8 cellular contexts compared by ENCODE assay signal in genomic region chr1:193105821-193106177, GRCh38. TPM values are rescaled to one million over a fixed set of nuclear protein-coding genes. Genes with fewer than 3 reads are reported as not detected.
DNase-seq lines count a peak whose midpoint lies in the region; ATAC-seq lines count a peak whose summit lies in the region.

No MANE protein-coding gene starts in this region.

- no peak overlapping the region for H2AK5ac ChIP-seq in neuronal stem cell (ENCODE audit: low read depth, low read length)

- no peaks in the 10 kb centered on the region for H3K36me3 ChIP-seq in CD8-positive, alpha-beta memory T cell (ENCODE audit: insufficient read depth, low read length)
- no peaks in the 10 kb centered on the region for H3K36me3 ChIP-seq in neuronal stem cell (replicated peaks in 1 of 2; ENCODE audit: control insufficient read depth in 2 of 2, insufficient read depth in 2 of 2, low read length in 2 of 2)

- no peak overlapping the region for H2BK5ac ChIP-seq in neuronal stem cell (ENCODE audit: low read length)

- no peak overlapping the region for H4K8ac ChIP-seq in neuronal stem cell (ENCODE audit: low read depth, low read length)

- no peak overlapping the region for H3K18ac ChIP-seq in neuronal stem cell (ENCODE audit: low read length)

- CTCF ChIA-PET in CD8-positive, alpha-beta memory T cell (lab: Charles Lee), result interaction anchor here (0.7 kb wide), 1 partner anchor 20 kb away, joined by 3 read pairs; no protein-coding TSS in a partner anchor

- no peak overlapping the region for H2BK15ac ChIP-seq in neuronal stem cell (ENCODE audit: low read length)

- H3K9me3 Mint-ChIP-seq in CD8-positive, alpha-beta memory T cell, result no peaks in the 10 kb centered on the region
- no peaks in the 10 kb centered on the region for H3K9me3 Mint-ChIP-seq in effector memory CD8-positive, alpha-beta T cell

- no peaks in the 10 kb centered on the region for H3K79me1 ChIP-seq in neuronal stem cell (ENCODE audit: low read depth, low read length)

- no CpG with 5 or more reads among the region's 4 CpGs for WGBS in neuronal stem cell (ENCODE audit: extremely low coverage in 2 of 2, insufficient read length in 2 of 2, insufficient replicate concordance in 1 of 2), 2 donors

- peak overlapping the region; percentile 49 for H3K27ac ChIP-seq in CD8-positive, alpha-beta memory T cell (ENCODE audit: low read depth, low read length)
- H3K27ac ChIP-seq in neuronal stem cell (replicated peaks; ENCODE audit: low read length), result no peak overlapping the region

- H3K4me2 ChIP-seq in neuronal stem cell (ENCODE audit: insufficient read depth, low read length, poor library complexity, severe bottlenecking), result peak overlapping the region; percentile 47

- no peak overlapping the region for H3K9ac ChIP-seq in neuronal stem cell (ENCODE audit: low read depth, low read length, poor library complexity)

- H3K4me1 ChIP-seq in CD8-positive, alpha-beta memory T cell (ENCODE audit: insufficient read depth, low read length), result peaks cover 11% of the 10 kb centered on the region
- H3K4me1 ChIP-seq in neuronal stem cell (ENCODE audit: control insufficient read depth in 2 of 2, insufficient read depth in 1 of 2, low read depth in 1 of 2, low read length in 2 of 2), result no peaks in the 10 kb centered on the region

- H3K4me1 Mint-ChIP-seq in CD8-positive, alpha-beta memory T cell, result peaks cover 18 to 34% (median 33%) of the 10 kb centered on the region in 3 donors
- H3K4me1 Mint-ChIP-seq in effector memory CD8-positive, alpha-beta T cell (ENCODE audit: low read depth in 2 of 2), result peaks cover 13 to 19% of the 10 kb centered on the region in 2 donors

- H3K4me3 Mint-ChIP-seq in CD8-positive, alpha-beta memory T cell, result peak overlapping the region; percentile 93 to 97 (median 96)
- peak overlapping the region; percentile 86 for H3K4me3 Mint-ChIP-seq in effector memory CD8-positive, alpha-beta T cell

- H3K14ac ChIP-seq in neuronal stem cell (ENCODE audit: low read length), result no peak overlapping the region

- no peaks in the 10 kb centered on the region for H3K27me3 Mint-ChIP-seq in CD8-positive, alpha-beta memory T cell
- no peaks in the 10 kb centered on the region for H3K27me3 Mint-ChIP-seq in effector memory CD8-positive, alpha-beta T cell

- no peak overlapping the region for H2BK120ac ChIP-seq in neuronal stem cell (ENCODE audit: low read depth, low read length)

- H3K36me3 Mint-ChIP-seq in CD8-positive, alpha-beta memory T cell, result peaks cover 0 to 7% (median 0%) of the 10 kb centered on the region in 3 donors
- peaks cover 3% of the 10 kb centered on the region for H3K36me3 Mint-ChIP-seq in effector memory CD8-positive, alpha-beta T cell (ENCODE audit: insufficient read depth)

- POLR2A ChIA-PET in CD8-positive, alpha-beta memory T cell (lab: Charles Lee), result interaction anchor here (0.8 to 2.2 kb wide), 3 partner anchors 16 to 298 kb away, joined by 5 to 11 read pairs (median 7); partner anchors contain the start of genes CDC73, RO60 and UCHL5

- H3K27ac Mint-ChIP-seq in CD8-positive, alpha-beta memory T cell, result peak overlapping the region; percentile 12 to 91 (median 74)
- H3K27ac Mint-ChIP-seq in effector memory CD8-positive, alpha-beta T cell, result peak overlapping the region; percentile 67 to 75

- no peak overlapping the region for H3K4ac ChIP-seq in neuronal stem cell (ENCODE audit: low read length)

- DNase-seq in CD8-positive, alpha-beta memory T cell, result no peak
- DNase-seq in NCI-H2227 treated with DMSO at 0.1 percent for 48 hours (lab: John Stamatoyannopoulos, UW) (peak; percentile 61), neuronal stem cell (ENCODE audit: low spot score) (no peak), SIG-M5 treated with dmso at 0.1 percent for 504 hours (lab: John Stamatoyannopoulos, UW; ENCODE audit: unreplicated experiment) (no peak), AG20443 (ENCODE audit: low spot score) (no peak)
- DNase-seq in effector memory CD8-positive, alpha-beta T cell, result no peak
- DNase-seq in effector CD4-positive, alpha-beta T cell, result no peak

- no peak overlapping the region for H3K23ac ChIP-seq in neuronal stem cell (ENCODE audit: low read depth, low read length, poor library complexity)

- H3K27me3 ChIP-seq in CD8-positive, alpha-beta memory T cell (ENCODE audit: insufficient read depth, low read length, poor library complexity, severe bottlenecking), result no peaks in the 10 kb centered on the region
- no peaks in the 10 kb centered on the region for H3K27me3 ChIP-seq in neuronal stem cell (ENCODE audit: control insufficient read depth in 3 of 3, insufficient read depth in 3 of 3, low read depth in 1 of 3, low read length in 3 of 3)

- no peak for ATAC-seq in effector memory CD8-positive, alpha-beta T cell (replicated peaks)
- no peak for ATAC-seq in HG03196 (IDR thresholded peaks at IDR 0.05; ENCODE audit: unreplicated experiment)

- H3K4me3 ChIP-seq in CD8-positive, alpha-beta memory T cell (ENCODE audit: low read length), result peak overlapping the region; percentile 79
- peak overlapping the region; percentile 73 to 87 for H3K4me3 ChIP-seq in neuronal stem cell (ENCODE audit: low read length in 2 of 2)

- peak overlapping the region; percentile 93 for H2AFZ ChIP-seq in neuronal stem cell (ENCODE audit: low read length)

- H4K91ac ChIP-seq in neuronal stem cell (ENCODE audit: low read depth, low read length, poor library complexity), result no peak overlapping the region

- no peak overlapping the region for H2BK12ac ChIP-seq in neuronal stem cell (ENCODE audit: low read length)

- no peaks in the 10 kb centered on the region for H3K9me3 ChIP-seq in CD8-positive, alpha-beta memory T cell (ENCODE audit: low read length)
- H3K9me3 ChIP-seq in neuronal stem cell (replicated peaks in 1 of 2; ENCODE audit: control insufficient read depth in 2 of 2, insufficient read depth in 1 of 2, low read depth in 1 of 2, low read length in 2 of 2), result no peaks in the 10 kb centered on the region

RNA-seq across cellular contexts. Expression of gene GLRX2, which starts 0.6 kb away (rescaled TPM):
- total RNA-seq in CD8-positive, alpha-beta memory T cell, result 10 to 100 TPM; 47.1 to 49.6 TPM
- 13.2 TPM for polyA plus RNA-seq in CD8-positive, alpha-beta memory T cell
- polyA plus RNA-seq in neuronal stem cell (2013, experiment 1 of 2), result 5.6 TPM
- polyA plus RNA-seq in neuronal stem cell (2013, experiment 2 of 2), result 5.8 TPM

RNA-seq across cellular contexts. Expression of gene CDC73, which starts 16.0 kb away (rescaled TPM):
- total RNA-seq in CD8-positive, alpha-beta memory T cell, result 10 to 100 TPM; 59.8 to 63.8 TPM
- 58.5 TPM for polyA plus RNA-seq in CD8-positive, alpha-beta memory T cell
- 19.3 TPM for polyA plus RNA-seq in neuronal stem cell (2013, experiment 1 of 2)
- 19.4 TPM for polyA plus RNA-seq in neuronal stem cell (2013, experiment 2 of 2)

RNA-seq across cellular contexts. Expression of gene RO60, which starts 46.4 kb away (rescaled TPM):
- 10 to 100 TPM; 74.6 to 82.7 TPM for total RNA-seq in CD8-positive, alpha-beta memory T cell
- 128 TPM for polyA plus RNA-seq in CD8-positive, alpha-beta memory T cell
- 41.8 TPM for polyA plus RNA-seq in neuronal stem cell (2013, experiment 1 of 2)
- 49.0 TPM for polyA plus RNA-seq in neuronal stem cell (2013, experiment 2 of 2)

RNA-seq across cellular contexts. Expression of gene UCHL5, which starts 46.6 kb away (rescaled TPM):
- 100 to 1,000 TPM; 106 to 110 TPM for total RNA-seq in CD8-positive, alpha-beta memory T cell
- polyA plus RNA-seq in CD8-positive, alpha-beta memory T cell, result 54.4 TPM
- 24.5 TPM for polyA plus RNA-seq in neuronal stem cell (2013, experiment 1 of 2)
- polyA plus RNA-seq in neuronal stem cell (2013, experiment 2 of 2), result 24.7 TPM
